ENCODE assay signal across 16 cellular contexts in genomic region chr2:43445781-43446180, GRCh38.
A peak's percentile ranks its signal among the peaks of the same experiment; 100 is the strongest.
DNase-seq lines count a peak whose midpoint lies in the region; ATAC-seq and TF ChIP-seq lines count a peak whose summit lies in the region.
"Had no signal": no experiment of that assay in that cellular context is flagged by ENCODE, and none has a peak within 500 bp of the region (broad histone marks: within the 10 kb centered on the region; RNA-seq: fewer than 3 reads in every experiment).

No MANE protein-coding gene starts in this region.

- H3K9ac ChIP-seq in HUES48 (ENCODE audit: low read depth, low read length), result no peak overlapping the region

- no peaks in the 10 kb centered on the region for H3K27me3 ChIP-seq in HUES48 (ENCODE audit: control insufficient read depth, insufficient read depth, low read length)
- H3K27me3 ChIP-seq in ectodermal cell (ENCODE audit: control insufficient read depth, insufficient read depth, low read length, poor library complexity, severe bottlenecking), result no peaks in the 10 kb centered on the region
- no peaks in the 10 kb centered on the region for H3K27me3 ChIP-seq in thyroid gland
- no peaks in the 10 kb centered on the region for H3K27me3 ChIP-seq in body of pancreas
- H3K27me3 ChIP-seq: stomach had no signal

- TF ChIP-seq CTCF in nephron progenitor cell (IDR thresholded peaks at IDR 0.05), result no peak
- TF ChIP-seq CTCF in thyroid gland (IDR thresholded peaks at IDR 0.05), result no peak
- TF ChIP-seq CTCF in body of pancreas (IDR thresholded peaks at IDR 0.05), result no peak

- TF ChIP-seq POLR2A in thyroid gland (IDR thresholded peaks at IDR 0.05) (no peak), body of pancreas (IDR thresholded peaks at IDR 0.05) (no peak)

- H3K27ac Mint-ChIP-seq in nephron progenitor cell, result peak overlapping the region; percentile 88

- ATAC-seq in body of pancreas (no peak), HG03342 (IDR thresholded peaks at IDR 0.05; ENCODE audit: unreplicated experiment) (no peak), GM21367 (IDR thresholded peaks at IDR 0.05; ENCODE audit: unreplicated experiment) (no peak)

- no peak for DNase-seq in nephron progenitor cell
- DNase-seq in thyroid gland, result no peak
- DNase-seq in body of pancreas, result no peak
- DNase-seq: activated effector memory CD4-positive, alpha-beta T cell treated with Interleukin-2 at 50 U/mL for 16 hours; CD4-positive, alpha-beta memory T cell; GDM1; KG1; NCI-H1694 treated with DMSO at 0.1 percent for 48 hours; NCI-H526 treated with DMSO at 0.1 percent for 48 hours; nucleus accumbens; stomach had no signal

- peaks cover 29% of the 10 kb centered on the region for H3K4me1 ChIP-seq in HUES48 (ENCODE audit: control insufficient read depth, insufficient read depth, low read length)
- H3K4me1 ChIP-seq in ectodermal cell (ENCODE audit: control insufficient read depth, insufficient read depth, low read length), result peaks cover 3% of the 10 kb centered on the region
- H3K4me1 ChIP-seq in thyroid gland, result peaks cover 13 to 31% of the 10 kb centered on the region in 2 donors
- H3K4me1 ChIP-seq in body of pancreas, result peaks cover 17% of the 10 kb centered on the region

- H3K4me3 ChIP-seq in HUES48 (ENCODE audit: low read depth, low read length) (no peak overlapping the region), ectodermal cell (ENCODE audit: insufficient read depth, low read depth, low read length) (no peak overlapping the region), thyroid gland (replicated peaks in 1 of 3) (no peak overlapping the region), body of pancreas (no peak overlapping the region)
- H3K4me3 ChIP-seq: coronary artery, stomach had no signal

- H3K4me3 Mint-ChIP-seq in nephron progenitor cell, result no peak overlapping the region
- H3K4me3 Mint-ChIP-seq: CD4-positive, alpha-beta memory T cell had no signal

- H3K27ac ChIP-seq in HUES48 (ENCODE audit: low read depth, low read length) (peak overlapping the region; percentile 73), ectodermal cell (ENCODE audit: insufficient read depth, low read depth, low read length, poor library complexity, severe bottlenecking) (peak overlapping the region; percentile 27), thyroid gland (peak overlapping the region; percentile 15 to 31 (median 20)), body of pancreas (no peak overlapping the region)
- H3K27ac ChIP-seq: coronary artery, stomach had no signal

- H3K9me3 ChIP-seq in HUES48 (ENCODE audit: control insufficient read depth, insufficient read depth, low read length) (no peaks in the 10 kb centered on the region), ectodermal cell (ENCODE audit: control insufficient read depth, low read length) (no peaks in the 10 kb centered on the region), thyroid gland (no peaks in the 10 kb centered on the region), body of pancreas (no peaks in the 10 kb centered on the region)
- H3K9me3 ChIP-seq: stomach had no signal

- H3K9me3 Mint-ChIP-seq in nephron progenitor cell, result peaks cover 21% of the 10 kb centered on the region

- WGBS in ectodermal cell, 2 experiments, result 88 to 92% methylated on average over 2 of the region's 2 CpGs
- 98 to 100% methylated on average over 2 of the region's 2 CpGs for WGBS in thyroid gland, 2 donors
- WGBS in body of pancreas, 2 donors, result 97 to 100% methylated on average over 2 of the region's 2 CpGs

- intact Hi-C loops in thyroid gland (cut with DNase I) (no loop called here), body of pancreas (cut with DNase I) (no loop called here)

- H3K36me3 ChIP-seq in HUES48 (ENCODE audit: control insufficient read depth, insufficient read depth, low read length) (no peaks in the 10 kb centered on the region), ectodermal cell (ENCODE audit: control insufficient read depth, insufficient read depth, low read length) (no peaks in the 10 kb centered on the region), thyroid gland (no peaks in the 10 kb centered on the region), body of pancreas (replicated peaks in 1 of 2; ENCODE audit: insufficient read depth in 1 of 2, low read depth in 2 of 2) (no peaks in the 10 kb centered on the region)

- peaks cover 36% of the 10 kb centered on the region for H3K4me1 Mint-ChIP-seq in nephron progenitor cell

- H3K27me3 Mint-ChIP-seq in nephron progenitor cell (ENCODE audit: low read depth, poor library complexity), result no peaks in the 10 kb centered on the region
- H3K27me3 Mint-ChIP-seq: CD4-positive, alpha-beta memory T cell had no signal

- H3K36me3 Mint-ChIP-seq in nephron progenitor cell (ENCODE audit: low read depth), result peaks cover 42% of the 10 kb centered on the region

Comparison
In these comparisons a context has a peak if more than half of its experiments do, and no peak if none do; other contexts are left out.
1. H3K27ac ChIP-seq: peak in HUES48 (single experiment), ectodermal cell (single experiment) and thyroid gland (3 of 3); none in body of pancreas (0 of 4).